9 cellular contexts compared by ENCODE assay signal in the genomic region with DNA sequence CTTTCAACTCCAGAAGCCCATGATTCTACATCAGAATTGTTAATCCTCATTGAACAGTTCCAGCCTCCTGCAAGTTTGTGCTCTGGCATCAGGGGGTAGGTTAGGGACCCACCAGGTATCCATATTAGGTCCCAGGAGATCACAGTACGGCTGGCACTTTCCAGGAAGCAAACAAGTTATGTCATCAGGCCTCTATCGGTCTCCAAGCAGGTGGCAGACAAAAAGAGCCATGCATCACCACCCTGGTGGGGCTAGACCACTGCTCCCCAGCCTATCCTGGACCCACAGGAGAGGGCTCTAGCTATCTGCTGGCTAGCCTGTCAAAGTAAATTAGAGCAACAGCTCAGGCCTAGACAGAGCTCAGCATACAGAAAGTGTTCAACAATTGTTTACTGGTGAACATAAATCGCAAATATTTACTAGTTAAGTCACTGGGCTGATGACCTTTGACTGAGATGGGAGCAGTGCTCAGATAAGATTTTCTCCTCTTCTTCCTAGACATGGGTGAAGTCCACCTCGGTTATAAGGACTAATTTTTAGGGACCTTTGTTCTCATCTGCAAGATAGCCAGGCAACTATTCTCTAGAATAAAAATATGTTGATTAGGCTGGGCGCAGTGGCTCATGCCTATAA. TPM values are rescaled to one million over a fixed set of nuclear protein-coding genes. Genes with fewer than 3 reads are reported as not detected.
DNase-seq lines count a peak whose midpoint lies in the region; ATAC-seq and TF ChIP-seq lines count a peak whose summit lies in the region.
"Had no signal": no experiment of that assay in that cellular context is flagged by ENCODE, and none has a peak within 500 bp of the region (broad histone marks: within the 10 kb centered on the region; RNA-seq: fewer than 3 reads in every experiment).

No MANE protein-coding gene starts in this region.

- WGBS in thyroid gland, 2 donors, result 92 to 93% methylated on average over 4 to 5 of the region's 5 CpGs

- ATAC-seq in RWPE2 (ENCODE audit: low read depth), result no peak
- ATAC-seq: HCT116 had no signal

- peak overlapping the region; percentile 33 for H3K27ac Mint-ChIP-seq in MCF 10A (ENCODE audit: low read depth, unreplicated experiment)

- TF ChIP-seq POLR2A in breast epithelium (IDR thresholded peaks at IDR 0.05) (no peak), thyroid gland (IDR thresholded peaks at IDR 0.05) (no peak)

- CTCF ChIA-PET in MCF 10A (lab: Yijun Ruan, JAX), result interaction anchor here (0.6 to 27.7 kb wide), 8 partner anchors 10 to 170 kb away, joined by 3 to 1857 read pairs (median 4); no protein-coding TSS in a partner anchor

- H3K27ac ChIP-seq in breast epithelium, result no peak overlapping the region
- H3K27ac ChIP-seq in RWPE2 (ENCODE audit: poor library complexity, severe bottlenecking), result peak overlapping the region; percentile 93
- H3K27ac ChIP-seq in thyroid gland, result peak overlapping the region in 2 of 3 donors; percentile 90 to 94

- TF ChIP-seq CTCF in MCF 10A (IDR thresholded peaks at IDR 0.05; ENCODE audit: unreplicated experiment), result no peak
- TF ChIP-seq CTCF in breast epithelium (IDR thresholded peaks at IDR 0.05), result no peak
- no peak for TF ChIP-seq CTCF in RWPE2 (IDR thresholded peaks at IDR 0.05; ENCODE audit: poor library complexity, severe bottlenecking)
- TF ChIP-seq CTCF in thyroid gland (IDR thresholded peaks at IDR 0.05), result no peak

- H3K27me3 ChIP-seq in breast epithelium (no peaks in the 10 kb centered on the region), RWPE2 (ENCODE audit: insufficient read depth, poor library complexity, severe bottlenecking) (no peaks in the 10 kb centered on the region), thyroid gland (no peaks in the 10 kb centered on the region)

- peaks cover 16% of the 10 kb centered on the region for H3K36me3 Mint-ChIP-seq in MCF 10A (ENCODE audit: insufficient read depth, unreplicated experiment)

- H3K9me3 ChIP-seq in breast epithelium, result no peaks in the 10 kb centered on the region
- no peaks in the 10 kb centered on the region for H3K9me3 ChIP-seq in RWPE2 (ENCODE audit: severe bottlenecking)
- H3K9me3 ChIP-seq in thyroid gland, result no peaks in the 10 kb centered on the region

- peaks cover 45% of the 10 kb centered on the region for H3K4me1 Mint-ChIP-seq in MCF 10A (ENCODE audit: insufficient read depth, unreplicated experiment)

- no peaks in the 10 kb centered on the region for H3K36me3 ChIP-seq in breast epithelium
- peaks cover 30% of the 10 kb centered on the region for H3K36me3 ChIP-seq in RWPE2 (ENCODE audit: low read depth)
- H3K36me3 ChIP-seq in thyroid gland, result peaks cover 12 to 15% of the 10 kb centered on the region in 2 donors

- no peak overlapping the region for H3K4me3 Mint-ChIP-seq in MCF 10A (ENCODE audit: unreplicated experiment)

- BruUV-seq in MCF 10A (replicated peaks; lab: Mats Ljungman, UMichigan), result no TSS peak

- intact Hi-C loops in MCF 10A (cut with micrococcal nuclease), result no loop called here
- intact Hi-C loops in breast epithelium (cut with DNase I; ENCODE audit: low total_unique reads), result no loop called here
- intact Hi-C loops in thyroid gland (cut with DNase I), result no loop called here

- H3K4me1 ChIP-seq in breast epithelium (peaks cover 0 to 19% of the 10 kb centered on the region in 2 donors), RWPE2 (ENCODE audit: insufficient read depth, poor library complexity, severe bottlenecking) (peaks cover 49% of the 10 kb centered on the region), thyroid gland (peaks cover 61 to 79% of the 10 kb centered on the region in 2 donors)

- DNase-seq in MCF 10A (ENCODE audit: unreplicated experiment), result no peak
- DNase-seq in breast epithelium (ENCODE audit: low spot score in 2 of 2), result no peak
- DNase-seq in RWPE2 (ENCODE audit: low spot score), result no peak
- peak; percentile 42 for DNase-seq in kidney tubule cell (ENCODE audit: low spot score)
- no peak for DNase-seq in thyroid gland
- DNase-seq in mesenteric fat pad (ENCODE audit: low spot score), result no peak
- DNase-seq in NCI-H146 treated with DMSO at 0.1 percent for 48 hours (lab: John Stamatoyannopoulos, UW; ENCODE audit: unreplicated experiment), result no peak
- no peak for DNase-seq in D341Med (ENCODE audit: low spot score)

- POLR2A ChIA-PET in MCF 10A (lab: Yijun Ruan, JAX), result interaction anchor here (0.7 to 9.6 kb wide), 2 partner anchors 13 to 37 kb away, joined by 4 to 243 read pairs; no protein-coding TSS in a partner anchor

- H3K4me3 ChIP-seq in breast epithelium (no peak overlapping the region), RWPE2 (ENCODE audit: severe bottlenecking) (no peak overlapping the region), thyroid gland (replicated peaks in 1 of 3) (no peak overlapping the region)

- H3K27me3 Mint-ChIP-seq in MCF 10A (ENCODE audit: insufficient read depth, unreplicated experiment), result no peaks in the 10 kb centered on the region

- no peaks in the 10 kb centered on the region for H3K9me3 Mint-ChIP-seq in MCF 10A (ENCODE audit: unreplicated experiment)

RNA-seq across cellular contexts. Expression of a gene that starts 6.4 kb away (rescaled TPM):
- total RNA-seq in MCF 10A (2022) (2.8 and 6.0 TPM in 2 replicates), breast epithelium (1 to 10 TPM in 2 of 3 donors, under 1 TPM in 1; 0.98 to 2.2 (median 1.1) TPM), thyroid gland (10 to 100 TPM; 16.8 to 41.0 (median 26.8) TPM), mesenteric fat pad (1.6 TPM)

RNA-seq across cellular contexts. Expression of a gene that starts 41.6 kb away (rescaled TPM):
- total RNA-seq in MCF 10A (2022) (not detected in 2 replicates), breast epithelium (not detected), thyroid gland (1 to 10 TPM; 1.1 to 2.0 (median 1.5) TPM), mesenteric fat pad (not detected)

Comparison
In these comparisons a context has a peak if more than half of its experiments do, and no peak if none do; other contexts are left out.
1. H3K27ac ChIP-seq: peak in RWPE2 (single experiment) and thyroid gland (2 of 3); none in breast epithelium (0 of 2).